ENCODE assay signal across 26 cellular contexts in the genomic region with DNA sequence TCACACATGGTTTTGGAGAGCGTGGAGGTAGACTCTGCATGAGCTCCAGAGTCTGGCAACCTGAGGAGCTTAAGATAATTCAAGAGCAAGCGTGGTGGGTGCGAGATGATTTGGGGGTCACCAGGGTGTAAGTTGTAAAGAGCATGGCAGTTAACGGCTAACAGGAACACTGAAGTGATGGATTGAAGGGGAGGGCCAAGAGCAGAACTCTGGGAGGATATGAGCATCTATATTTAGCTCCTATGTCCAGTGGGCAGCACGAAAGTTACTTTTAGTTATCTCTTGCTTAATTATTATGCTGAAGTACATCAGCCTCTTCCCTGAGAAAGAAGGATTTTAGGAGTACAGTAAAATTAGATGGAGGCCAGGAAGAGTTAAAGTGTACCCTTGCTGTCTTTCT.
"Had no signal": no experiment of that assay in that cellular context is flagged by ENCODE, and none has a peak within 500 bp of the region (broad histone marks: within the 10 kb centered on the region; RNA-seq: fewer than 3 reads in every experiment).

No MANE protein-coding gene starts in this region.

- H3K9me3 ChIP-seq: adrenal gland, body of pancreas had no signal

- ATAC-seq: activated CD4-positive, alpha-beta T cell treated with anti-CD3 and anti-CD28 coated beads for 36 hours; activated CD8-positive, alpha-beta memory T cell treated with anti-CD3 and anti-CD28 coated beads, Interleukin-2, amount 10 ng/mL, durations not matched to agents 7 days and 5 days; activated CD8-positive, alpha-beta T cell treated with anti-CD3 and anti-CD28 coated beads, Interleukin-2, amount 10 ng/mL, durations not matched to agents 7 days and 5 days; activated naive CD8-positive, alpha-beta T cell treated with anti-CD3 and anti-CD28 coated beads, Interleukin-2, amount 50 U/mL, for 24 hours; body of pancreas; esophagus mucosa had no signal

- H3K4me3 ChIP-seq: adrenal gland, body of pancreas, coronary artery, dorsolateral prefrontal cortex had no signal

- H3K27ac ChIP-seq: adrenal gland, body of pancreas, dorsolateral prefrontal cortex had no signal

- DNase-seq: activated CD4-positive, alpha-beta memory T cell treated with anti-CD3 and anti-CD28 coated beads for 36 hours; activated CD4-positive, alpha-beta T cell treated with anti-CD3 and anti-CD28 coated beads for 36 hours; activated CD4-positive, alpha-beta T cell treated with anti-CD3 and anti-CD28 coated beads, Interleukin-2, amount 10 ng/mL, durations not matched to agents 24 days and 14 days; activated CD4-positive, CD25-positive, alpha-beta regulatory T cell; activated CD4-positive, CD25-positive, alpha-beta regulatory T cell treated with anti-CD3 and anti-CD28 coated beads, Interleukin-2, amount 50 U/mL, for 72 hours; activated CD8-positive, alpha-beta memory T cell treated with anti-CD3 and anti-CD28 coated beads, Interleukin-2, amount 10 ng/mL, durations not matched to agents 7 days and 5 days; activated CD8-positive, alpha-beta memory T cell treated with anti-CD3 and anti-CD28 coated beads, Interleukin-2, amount 50 U/mL, for 4 hours; activated CD8-positive, alpha-beta T cell treated with anti-CD3 and anti-CD28 coated beads, Interleukin-2, amount 10 ng/mL, durations not matched to agents 7 days and 5 days; activated effector memory CD4-positive, alpha-beta T cell treated with anti-CD3 and anti-CD28 coated beads, Interleukin-2, amount 50 U/mL, for 16 hours; activated naive CD4-positive, alpha-beta T cell treated with anti-CD3 and anti-CD28 coated beads for 36 hours; activated naive CD8-positive, alpha-beta T cell treated with anti-CD3 and anti-CD28 coated beads for 36 hours; activated naive CD8-positive, alpha-beta T cell treated with anti-CD3 and anti-CD28 coated beads, Interleukin-2, amount 50 U/mL, for 24 hours; activated T-cell treated with anti-CD3 and anti-CD28 coated beads, Interleukin-2, amount 50 U/mL, for 1 hour; activated T-cell treated with anti-CD3 and anti-CD28 coated beads, Interleukin-2, amount 50 U/mL, for 48 hours; adrenal gland; amygdala; aorta; body of pancreas; dorsolateral prefrontal cortex; effector memory CD4-positive, alpha-beta T cell; endodermal cell; foreskin fibroblast; T-helper 2 cell had no signal

- H3K4me1 ChIP-seq: adrenal gland, body of pancreas had no signal

- H3K27me3 ChIP-seq: adrenal gland, body of pancreas had no signal

- H3K36me3 ChIP-seq: adrenal gland had no signal

- FAIRE-seq: frontal cortex had no signal
